1 cellular context compared by ENCODE assay signal in the genomic region with DNA sequence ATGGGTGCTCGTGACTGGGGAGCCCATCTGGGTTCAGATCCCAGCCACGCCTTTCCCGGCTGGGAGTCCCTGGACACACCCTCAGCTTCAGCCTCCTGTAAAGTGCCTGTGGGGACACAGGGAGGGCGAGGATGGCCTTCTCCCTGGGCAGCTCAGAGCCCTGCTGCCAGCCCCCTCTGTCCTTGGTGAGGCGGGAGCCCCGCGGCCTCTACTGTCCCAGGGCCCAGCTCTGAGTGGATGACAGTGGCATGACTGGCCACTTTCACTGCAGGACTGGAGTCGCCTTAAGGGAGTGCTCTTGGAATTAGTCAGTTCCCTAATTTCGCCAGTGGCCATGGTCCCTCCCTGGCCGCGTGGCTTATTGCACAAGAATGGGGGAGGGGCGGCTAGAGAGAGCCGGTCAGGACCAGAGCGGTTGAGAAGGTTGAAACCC.
TF ChIP-seq lines count a peak whose summit lies in the region.

No MANE protein-coding gene starts in this region.

TF ChIP-seq in GM23338, 12 proteins besides CTCF, POLR2A, EP300 and RAD21 (continued from another document):
- TF ChIP-seq, protein P1, sequence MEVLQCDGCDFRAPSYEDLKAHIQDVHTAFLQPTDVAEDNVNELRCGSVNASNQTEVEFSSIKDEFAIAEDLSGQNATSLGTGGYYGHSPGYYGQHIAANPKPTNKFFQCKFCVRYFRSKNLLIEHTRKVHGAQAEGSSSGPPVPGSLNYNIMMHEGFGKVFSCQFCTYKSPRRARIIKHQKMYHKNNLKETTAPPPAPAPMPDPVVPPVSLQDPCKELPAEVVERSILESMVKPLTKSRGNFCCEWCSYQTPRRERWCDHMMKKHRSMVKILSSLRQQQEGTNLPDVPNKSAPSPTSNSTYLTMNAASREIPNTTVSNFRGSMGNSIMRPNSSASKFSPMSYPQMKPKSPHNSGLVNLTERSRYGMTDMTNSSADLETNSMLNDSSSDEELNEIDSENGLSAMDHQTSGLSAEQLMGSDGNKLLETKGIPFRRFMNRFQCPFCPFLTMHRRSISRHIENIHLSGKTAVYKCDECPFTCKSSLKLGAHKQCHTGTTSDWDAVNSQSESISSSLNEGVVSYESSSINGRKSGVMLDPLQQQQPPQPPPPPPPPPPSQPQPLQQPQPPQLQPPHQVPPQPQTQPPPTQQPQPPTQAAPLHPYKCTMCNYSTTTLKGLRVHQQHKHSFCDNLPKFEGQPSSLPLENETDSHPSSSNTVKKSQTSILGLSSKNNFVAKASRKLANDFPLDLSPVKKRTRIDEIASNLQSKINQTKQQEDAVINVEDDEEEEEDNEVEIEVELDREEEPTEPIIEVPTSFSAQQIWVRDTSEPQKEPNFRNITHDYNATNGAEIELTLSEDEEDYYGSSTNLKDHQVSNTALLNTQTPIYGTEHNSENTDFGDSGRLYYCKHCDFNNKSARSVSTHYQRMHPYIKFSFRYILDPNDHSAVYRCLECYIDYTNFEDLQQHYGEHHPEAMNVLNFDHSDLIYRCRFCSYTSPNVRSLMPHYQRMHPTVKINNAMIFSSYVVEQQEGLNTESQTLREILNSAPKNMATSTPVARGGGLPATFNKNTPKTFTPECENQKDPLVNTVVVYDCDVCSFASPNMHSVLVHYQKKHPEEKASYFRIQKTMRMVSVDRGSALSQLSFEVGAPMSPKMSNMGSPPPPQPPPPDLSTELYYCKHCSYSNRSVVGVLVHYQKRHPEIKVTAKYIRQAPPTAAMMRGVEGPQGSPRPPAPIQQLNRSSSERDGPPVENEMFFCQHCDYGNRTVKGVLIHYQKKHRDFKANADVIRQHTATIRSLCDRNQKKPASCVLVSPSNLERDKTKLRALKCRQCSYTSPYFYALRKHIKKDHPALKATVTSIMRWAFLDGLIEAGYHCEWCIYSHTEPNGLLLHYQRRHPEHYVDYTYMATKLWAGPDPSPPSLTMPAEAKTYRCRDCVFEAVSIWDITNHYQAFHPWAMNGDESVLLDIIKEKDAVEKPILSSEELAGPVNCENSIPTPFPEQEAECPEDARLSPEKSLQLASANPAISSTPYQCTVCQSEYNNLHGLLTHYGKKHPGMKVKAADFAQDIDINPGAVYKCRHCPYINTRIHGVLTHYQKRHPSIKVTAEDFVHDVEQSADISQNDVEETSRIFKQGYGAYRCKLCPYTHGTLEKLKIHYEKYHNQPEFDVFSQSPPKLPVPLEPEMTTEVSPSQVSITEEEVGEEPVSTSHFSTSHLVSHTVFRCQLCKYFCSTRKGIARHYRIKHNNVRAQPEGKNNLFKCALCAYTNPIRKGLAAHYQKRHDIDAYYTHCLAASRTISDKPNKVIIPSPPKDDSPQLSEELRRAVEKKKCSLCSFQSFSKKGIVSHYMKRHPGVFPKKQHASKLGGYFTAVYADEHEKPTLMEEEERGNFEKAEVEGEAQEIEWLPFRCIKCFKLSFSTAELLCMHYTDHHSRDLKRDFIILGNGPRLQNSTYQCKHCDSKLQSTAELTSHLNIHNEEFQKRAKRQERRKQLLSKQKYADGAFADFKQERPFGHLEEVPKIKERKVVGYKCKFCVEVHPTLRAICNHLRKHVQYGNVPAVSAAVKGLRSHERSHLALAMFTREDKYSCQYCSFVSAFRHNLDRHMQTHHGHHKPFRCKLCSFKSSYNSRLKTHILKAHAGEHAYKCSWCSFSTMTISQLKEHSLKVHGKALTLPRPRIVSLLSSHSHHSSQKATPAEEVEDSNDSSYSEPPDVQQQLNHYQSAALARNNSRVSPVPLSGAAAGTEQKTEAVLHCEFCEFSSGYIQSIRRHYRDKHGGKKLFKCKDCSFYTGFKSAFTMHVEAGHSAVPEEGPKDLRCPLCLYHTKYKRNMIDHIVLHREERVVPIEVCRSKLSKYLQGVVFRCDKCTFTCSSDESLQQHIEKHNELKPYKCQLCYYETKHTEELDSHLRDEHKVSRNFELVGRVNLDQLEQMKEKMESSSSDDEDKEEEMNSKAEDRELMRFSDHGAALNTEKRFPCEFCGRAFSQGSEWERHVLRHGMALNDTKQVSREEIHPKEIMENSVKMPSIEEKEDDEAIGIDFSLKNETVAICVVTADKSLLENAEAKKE (CRISPR knock-in tag; IDR thresholded peaks at IDR 0.05), result no peak
- TF ChIP-seq, protein P2, sequence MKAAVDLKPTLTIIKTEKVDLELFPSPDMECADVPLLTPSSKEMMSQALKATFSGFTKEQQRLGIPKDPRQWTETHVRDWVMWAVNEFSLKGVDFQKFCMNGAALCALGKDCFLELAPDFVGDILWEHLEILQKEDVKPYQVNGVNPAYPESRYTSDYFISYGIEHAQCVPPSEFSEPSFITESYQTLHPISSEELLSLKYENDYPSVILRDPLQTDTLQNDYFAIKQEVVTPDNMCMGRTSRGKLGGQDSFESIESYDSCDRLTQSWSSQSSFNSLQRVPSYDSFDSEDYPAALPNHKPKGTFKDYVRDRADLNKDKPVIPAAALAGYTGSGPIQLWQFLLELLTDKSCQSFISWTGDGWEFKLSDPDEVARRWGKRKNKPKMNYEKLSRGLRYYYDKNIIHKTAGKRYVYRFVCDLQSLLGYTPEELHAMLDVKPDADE (IDR thresholded peaks at IDR 0.05), result no peak
